In the genomic region with DNA sequence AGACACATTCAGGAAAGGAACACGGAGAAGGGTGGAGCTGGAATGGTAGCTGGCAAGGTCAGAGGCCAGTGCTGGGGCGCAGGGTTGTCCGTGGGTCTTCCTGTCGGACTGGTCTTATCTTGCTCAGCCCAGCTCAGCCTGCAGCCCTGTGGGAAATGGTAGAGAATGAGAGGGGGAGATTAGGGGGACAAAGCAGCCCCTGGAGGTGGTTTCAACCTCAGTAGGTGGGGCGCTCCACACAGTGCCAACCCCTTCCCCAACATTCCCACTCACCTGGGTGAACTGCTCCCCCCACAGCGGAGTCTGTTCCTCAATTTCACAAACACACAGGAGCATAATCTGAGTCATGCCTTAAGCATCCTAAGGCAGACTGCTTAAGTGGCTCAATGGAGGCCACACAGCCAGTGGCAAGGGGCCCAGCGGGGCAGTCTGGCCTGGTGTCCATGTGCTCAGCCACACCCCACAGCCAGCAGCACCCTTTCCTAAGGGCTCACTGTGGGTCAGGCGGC, we compare ENCODE assay signal across 1 cellular context.
TF ChIP-seq lines count a peak whose summit lies in the region.

No MANE protein-coding gene starts in this region.

TF ChIP-seq in K562, 482 proteins besides CTCF, POLR2A, EP300 and RAD21 (continued from another document and continues in another):
- TF ChIP-seq ZNF318 (IDR thresholded peaks at IDR 0.05; ENCODE audit: borderline replicate concordance in 1 of 2, low read depth in 1 of 2) (no peak), PBX2 (CRISPR knock-in tag; IDR thresholded peaks at IDR 0.05; ENCODE audit: low read depth) (no peak), PBX2 (tag; conservative IDR thresholded peaks at IDR 0.05; ENCODE audit: low read depth) (no peak), ZBED1 (IDR thresholded peaks at IDR 0.05) (no peak), TCFL5 (CRISPR knock-in tag; conservative IDR thresholded peaks at IDR 0.05) (no peak), SMC3 (conservative IDR thresholded peaks at IDR 0.05; ENCODE audit: insufficient read depth, low read depth, low read length) (no peak), ZNF277 (CRISPR knock-in tag; IDR thresholded peaks at IDR 0.05; ENCODE audit: borderline replicate concordance) (no peak), CXXC5 (CRISPR knock-in tag; IDR thresholded peaks at IDR 0.05) (no peak), RBM15 (IDR thresholded peaks at IDR 0.05; ENCODE audit: insufficient read depth, low read length) (no peak), TRIM25 (IDR thresholded peaks at IDR 0.05; ENCODE audit: borderline replicate concordance) (no peak), SREBF1 (IDR thresholded peaks at IDR 0.05; ENCODE audit: borderline replicate concordance, low read depth, low read length) (no peak), CHD1 (IDR thresholded peaks at IDR 0.05; ENCODE audit: low read length) (no peak), MCM3 (IDR thresholded peaks at IDR 0.05) (no peak)
- TF ChIP-seq, protein P1, sequence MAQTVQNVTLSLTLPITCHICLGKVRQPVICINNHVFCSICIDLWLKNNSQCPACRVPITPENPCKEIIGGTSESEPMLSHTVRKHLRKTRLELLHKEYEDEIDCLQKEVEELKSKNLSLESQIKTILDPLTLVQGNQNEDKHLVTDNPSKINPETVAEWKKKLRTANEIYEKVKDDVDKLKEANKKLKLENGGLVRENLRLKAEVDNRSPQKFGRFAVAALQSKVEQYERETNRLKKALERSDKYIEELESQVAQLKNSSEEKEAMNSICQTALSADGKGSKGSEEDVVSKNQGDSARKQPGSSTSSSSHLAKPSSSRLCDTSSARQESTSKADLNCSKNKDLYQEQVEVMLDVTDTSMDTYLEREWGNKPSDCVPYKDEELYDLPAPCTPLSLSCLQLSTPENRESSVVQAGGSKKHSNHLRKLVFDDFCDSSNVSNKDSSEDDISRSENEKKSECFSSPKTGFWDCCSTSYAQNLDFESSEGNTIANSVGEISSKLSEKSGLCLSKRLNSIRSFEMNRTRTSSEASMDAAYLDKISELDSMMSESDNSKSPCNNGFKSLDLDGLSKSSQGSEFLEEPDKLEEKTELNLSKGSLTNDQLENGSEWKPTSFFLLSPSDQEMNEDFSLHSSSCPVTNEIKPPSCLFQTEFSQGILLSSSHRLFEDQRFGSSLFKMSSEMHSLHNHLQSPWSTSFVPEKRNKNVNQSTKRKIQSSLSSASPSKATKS (CRISPR knock-in tag; IDR thresholded peaks at IDR 0.05), result no peak
- TF ChIP-seq, protein P2, sequence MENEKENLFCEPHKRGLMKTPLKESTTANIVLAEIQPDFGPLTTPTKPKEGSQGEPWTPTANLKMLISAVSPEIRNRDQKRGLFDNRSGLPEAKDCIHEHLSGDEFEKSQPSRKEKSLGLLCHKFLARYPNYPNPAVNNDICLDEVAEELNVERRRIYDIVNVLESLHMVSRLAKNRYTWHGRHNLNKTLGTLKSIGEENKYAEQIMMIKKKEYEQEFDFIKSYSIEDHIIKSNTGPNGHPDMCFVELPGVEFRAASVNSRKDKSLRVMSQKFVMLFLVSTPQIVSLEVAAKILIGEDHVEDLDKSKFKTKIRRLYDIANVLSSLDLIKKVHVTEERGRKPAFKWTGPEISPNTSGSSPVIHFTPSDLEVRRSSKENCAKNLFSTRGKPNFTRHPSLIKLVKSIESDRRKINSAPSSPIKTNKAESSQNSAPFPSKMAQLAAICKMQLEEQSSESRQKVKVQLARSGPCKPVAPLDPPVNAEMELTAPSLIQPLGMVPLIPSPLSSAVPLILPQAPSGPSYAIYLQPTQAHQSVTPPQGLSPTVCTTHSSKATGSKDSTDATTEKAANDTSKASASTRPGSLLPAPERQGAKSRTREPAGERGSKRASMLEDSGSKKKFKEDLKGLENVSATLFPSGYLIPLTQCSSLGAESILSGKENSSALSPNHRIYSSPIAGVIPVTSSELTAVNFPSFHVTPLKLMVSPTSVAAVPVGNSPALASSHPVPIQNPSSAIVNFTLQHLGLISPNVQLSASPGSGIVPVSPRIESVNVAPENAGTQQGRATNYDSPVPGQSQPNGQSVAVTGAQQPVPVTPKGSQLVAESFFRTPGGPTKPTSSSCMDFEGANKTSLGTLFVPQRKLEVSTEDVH (IDR thresholded peaks at IDR 0.05; ENCODE audit: low read depth, partially characterized antibody), result no peak
